ENCODE assay signal across 1 cellular context in genomic region chr6:41920921-41921711, GRCh38.
A peak's percentile ranks its signal among the peaks of the same experiment; 100 is the strongest.
TF ChIP-seq lines count a peak whose summit lies in the region.

Gene BYSL, plus strand, starts transcription at chr6:41921499. Its CDS starts 64 bp downstream, at chr6:41921563.
Gene MED20, minus strand, starts transcription at chr6:41921139. Its CDS starts 121 bp downstream, at chr6:41921018.

TF ChIP-seq in HepG2, 621 proteins besides CTCF, POLR2A, EP300 and RAD21 (continued from another document and continues in another):
- TF ChIP-seq ZNF142 (CRISPR knock-in tag; IDR thresholded peaks at IDR 0.05) (peak; percentile 63; the same call in 1 of the 2 replicates), PRDM15 (CRISPR knock-in tag; IDR thresholded peaks at IDR 0.05) (peak; percentile 19; the same call in 1 of the 2 replicates), KDM2A (CRISPR knock-in tag; IDR thresholded peaks at IDR 0.05; ENCODE audit: borderline replicate concordance, low read depth) (peak; percentile 93), MAX (IDR thresholded peaks at IDR 0.05) (peak; percentile 99), ZNF546 (CRISPR knock-in tag; conservative IDR thresholded peaks at IDR 0.05) (peak; percentile 98), ZNF713 (CRISPR knock-in tag; IDR thresholded peaks at IDR 0.05) (no peak; the same call in 1 of the 2 replicates), NFYB (CRISPR knock-in tag; IDR thresholded peaks at IDR 0.05) (0 out of 2 replicates have a peak, but pooled peaks have one; percentile 10), GMEB2 (CRISPR knock-in tag; IDR thresholded peaks at IDR 0.05; ENCODE audit: low read depth) (no peak), IRF2 (CRISPR knock-in tag; IDR thresholded peaks at IDR 0.05) (peak; percentile 94), ZNF597 (CRISPR knock-in tag; IDR thresholded peaks at IDR 0.05) (no peak; the same call in 1 of the 2 replicates), NFAT5 (CRISPR knock-in tag; IDR thresholded peaks at IDR 0.05) (0 out of 2 replicates have a peak, but pooled peaks have one; percentile 44), FOXK1 (CRISPR knock-in tag; IDR thresholded peaks at IDR 0.05; ENCODE audit: borderline replicate concordance, low read depth) (peak; percentile 83), USF2 (IDR thresholded peaks at IDR 0.05; ENCODE audit: low read depth, low read length) (no peak), USF2 (CRISPR knock-in tag; IDR thresholded peaks at IDR 0.05; ENCODE audit: borderline replicate concordance) (no peak; the same call in 1 of the 2 replicates), KLF6 (CRISPR knock-in tag; IDR thresholded peaks at IDR 0.05) (peak; percentile 82; the same call in 1 of the 2 replicates), ETV6 (CRISPR knock-in tag; conservative IDR thresholded peaks at IDR 0.05) (no peak; the same call in 1 of the 2 replicates), HMGXB3 (CRISPR knock-in tag; IDR thresholded peaks at IDR 0.05; ENCODE audit: borderline replicate concordance) (peak; percentile 79; the same call in 1 of the 2 replicates), BRD4 (CRISPR knock-in tag; IDR thresholded peaks at IDR 0.05) (no peak; the same call in 1 of the 2 replicates), ATM (IDR thresholded peaks at IDR 0.05; ENCODE audit: borderline replicate concordance) (no peak), ZNF567 (CRISPR knock-in tag; IDR thresholded peaks at IDR 0.05; ENCODE audit: borderline replicate concordance) (no peak; the same call in none of the 2 replicates), ZUFSP (CRISPR knock-in tag; IDR thresholded peaks at IDR 0.05; ENCODE audit: borderline replicate concordance) (no peak)
